8 cellular contexts compared by ENCODE assay signal in genomic region chr17:14297161-14297851, GRCh38. TPM values are rescaled to one million over a fixed set of nuclear protein-coding genes. Genes with fewer than 3 reads are reported as not detected.
DNase-seq lines count a peak whose midpoint lies in the region; ATAC-seq lines count a peak whose summit lies in the region.

No MANE protein-coding gene starts in this region.

- no peaks in the 10 kb centered on the region for H3K36me3 ChIP-seq in BLaER1

- H4K20me1 ChIP-seq in BLaER1: peaks cover 13% of the 10 kb centered on the region; the same call in 1 of the 2 replicates

- peak overlapping the region; percentile 94 for H3K4me2 ChIP-seq in BLaER1

- no peaks in the 10 kb centered on the region for H3K27me3 ChIP-seq in BLaER1

- no peak overlapping the region for H3K27ac Mint-ChIP-seq in activated naive CD8-positive, alpha-beta T cell treated with anti-CD3 and anti-CD28 coated beads for 36 hours
- no peak overlapping the region for H3K27ac Mint-ChIP-seq in stimulated activated effector memory CD8-positive, alpha-beta T cell treated with anti-CD3 and anti-CD28 coated beads, Interleukin-12 subunit alpha, Interleukin-12 subunit beta, amount 100 ng/mL, for 72 hours

- H3K27ac ChIP-seq in BLaER1: peak overlapping the region; percentile 69

- peak overlapping the region; percentile 52; the same call in 1 of the 2 replicates for H3K9ac ChIP-seq in BLaER1

- peaks cover 42% of the 10 kb centered on the region for H3K4me1 Mint-ChIP-seq in activated naive CD8-positive, alpha-beta T cell treated with anti-CD3 and anti-CD28 coated beads for 36 hours
- H3K4me1 Mint-ChIP-seq in stimulated activated effector memory CD8-positive, alpha-beta T cell treated with anti-CD3 and anti-CD28 coated beads, Interleukin-12 subunit alpha, Interleukin-12 subunit beta, amount 100 ng/mL, for 72 hours: peaks cover 46% of the 10 kb centered on the region

- no peaks in the 10 kb centered on the region for H3K36me3 Mint-ChIP-seq in activated naive CD8-positive, alpha-beta T cell treated with anti-CD3 and anti-CD28 coated beads for 36 hours
- H3K36me3 Mint-ChIP-seq in stimulated activated effector memory CD8-positive, alpha-beta T cell treated with anti-CD3 and anti-CD28 coated beads, Interleukin-12 subunit alpha, Interleukin-12 subunit beta, amount 100 ng/mL, for 72 hours: no peaks in the 10 kb centered on the region

- DNase-seq in Kasumi-1 (lab: John Stamatoyannopoulos, UW) (peak; percentile 22 to 41), iPS-NIHi7 (ENCODE audit: extremely low spot score) (peak; percentile 67), middle frontal gyrus (ENCODE audit: extremely low spot score, low spot score) (no peak), GDM1 (lab: John Stamatoyannopoulos, UW) (no peak)
- DNase-seq in activated naive CD8-positive, alpha-beta T cell treated with anti-CD3 and anti-CD28 coated beads for 36 hours: peak; percentile 52
- peak in 1 of 2 donors; percentile 71 for DNase-seq in stimulated activated effector memory CD8-positive, alpha-beta T cell treated with anti-CD3 and anti-CD28 coated beads, Interleukin-12 subunit alpha, Interleukin-12 subunit beta, amount 100 ng/mL, for 72 hours (ENCODE audit: low spot score in 2 of 2)

- no peaks in the 10 kb centered on the region for H3K9me3 Mint-ChIP-seq in activated naive CD8-positive, alpha-beta T cell treated with anti-CD3 and anti-CD28 coated beads for 36 hours
- H3K9me3 Mint-ChIP-seq in stimulated activated effector memory CD8-positive, alpha-beta T cell treated with anti-CD3 and anti-CD28 coated beads, Interleukin-12 subunit alpha, Interleukin-12 subunit beta, amount 100 ng/mL, for 72 hours: no peaks in the 10 kb centered on the region

- H3K9me3 ChIP-seq in BLaER1: no peaks in the 10 kb centered on the region

- H3K4me3 Mint-ChIP-seq in activated naive CD8-positive, alpha-beta T cell treated with anti-CD3 and anti-CD28 coated beads for 36 hours: peak overlapping the region; percentile 69
- H3K4me3 Mint-ChIP-seq in stimulated activated effector memory CD8-positive, alpha-beta T cell treated with anti-CD3 and anti-CD28 coated beads, Interleukin-12 subunit alpha, Interleukin-12 subunit beta, amount 100 ng/mL, for 72 hours: peak overlapping the region; percentile 82

- peaks cover 48% of the 10 kb centered on the region for H3K4me1 ChIP-seq in BLaER1

- peak overlapping the region; percentile 59 for H3K4me3 ChIP-seq in BLaER1

- no peak for ATAC-seq in stimulated activated effector memory CD8-positive, alpha-beta T cell treated with anti-CD3 and anti-CD28 coated beads, Interleukin-12 subunit alpha, Interleukin-12 subunit beta, amount 100 ng/mL, for 72 hours
- no peak for ATAC-seq in GM21447 (IDR thresholded peaks at IDR 0.05; ENCODE audit: unreplicated experiment)

- H3K27me3 Mint-ChIP-seq in activated naive CD8-positive, alpha-beta T cell treated with anti-CD3 and anti-CD28 coated beads for 36 hours: peaks cover 70% of the 10 kb centered on the region

RNA-seq across cellular contexts. Expression of gene HS3ST3B1, which starts 3.6 kb away (rescaled TPM):
- total RNA-seq in activated naive CD8-positive, alpha-beta T cell treated with anti-CD3 and anti-CD28 coated beads for 36 hours: 1 to 10 TPM; 5.8 to 5.9 TPM

Comparison
In these comparisons a context has a peak if more than half of its experiments do, and no peak if none do; other contexts are left out.
1. DNase-seq: peak in Kasumi-1 (2 of 2), activated naive CD8-positive, alpha-beta T cell treated with anti-CD3 and anti-CD28 coated beads for 36 hours (single experiment) and iPS-NIHi7 (single experiment); none in middle frontal gyrus (single experiment) and GDM1 (single experiment).